ENCODE assay signal across 8 cellular contexts in genomic region chr12:68863886-68864454, GRCh38. TPM values are rescaled to one million over a fixed set of nuclear protein-coding genes. Genes with fewer than 3 reads are reported as not detected.
DNase-seq lines count a peak whose midpoint lies in the region; ATAC-seq and TF ChIP-seq lines count a peak whose summit lies in the region.
"Not testable (repeated sequence)": the region's sequence is repeated elsewhere in the genome, so short reads cannot be mapped to it uniquely, and the experiment has no call there.

No MANE protein-coding gene starts in this region.

- not testable (repeated sequence) for H3K4me1 Mint-ChIP-seq in MCF 10A (ENCODE audit: insufficient read depth, unreplicated experiment)

- WGBS in sigmoid colon, 2 donors: 75 to 81% methylated on average over 8 of the region's 8 CpGs

- not testable (repeated sequence) for H3K27ac ChIP-seq in SK-N-MC, sigmoid colon

- TF ChIP-seq EP300 in sigmoid colon (IDR thresholded peaks at IDR 0.05): not testable (repeated sequence)

- DNase-seq in BJ (ENCODE audit: low read depth); sigmoid colon: not testable (repeated sequence)
- DNase-seq in NCI-H2107 (lab: John Stamatoyannopoulos, UW) (peak; percentile 35), SK-N-MC (ENCODE audit: low read depth, low spot score) (peak; percentile 48), MCF 10A (ENCODE audit: unreplicated experiment) (peak; percentile 75), iPS-NIHi11 (ENCODE audit: low spot score) (peak; percentile 35)

- not testable (repeated sequence) for H3K27me3 Mint-ChIP-seq in MCF 10A (ENCODE audit: insufficient read depth, unreplicated experiment)

- intact Hi-C loops in MCF 10A (cut with micrococcal nuclease): loop anchor here (1.0 to 5.0 kb wide), 3 partner anchors 206 to 388 kb away; no protein-coding TSS in a partner anchor
- intact Hi-C loops in sigmoid colon (cut with DNase I): loop anchor here (2.0 kb wide), 1 partner anchor 207 kb away; no protein-coding TSS in a partner anchor

- TF ChIP-seq POLR2A in sigmoid colon (IDR thresholded peaks at IDR 0.05): not testable (repeated sequence)

- peaks cover 25% of the 10 kb centered on the region for H3K36me3 Mint-ChIP-seq in MCF 10A (ENCODE audit: insufficient read depth, unreplicated experiment)

- ATAC-seq in GM18907 (IDR thresholded peaks at IDR 0.05; ENCODE audit: unreplicated experiment) (peak; percentile 73), HG03439 (IDR thresholded peaks at IDR 0.05; ENCODE audit: unreplicated experiment) (peak; percentile 63)

- BruUV-seq in MCF 10A (replicated peaks; lab: Mats Ljungman, UMichigan): not testable (repeated sequence)

- H3K9ac ChIP-seq in SK-N-MC (ENCODE audit: insufficient read length): not testable (repeated sequence)

- not testable (repeated sequence) for H3K27me3 ChIP-seq in BJ (ENCODE audit: control insufficient read depth, insufficient read depth, low read length); sigmoid colon

- H3K4me3 ChIP-seq in BJ (ENCODE audit: low read depth, low read length); sigmoid colon: not testable (repeated sequence)
- H3K4me3 ChIP-seq in SK-N-MC: peak overlapping the region; percentile 3; the same call in 1 of the 2 replicates

- not testable (repeated sequence) for H3K27ac Mint-ChIP-seq in MCF 10A (ENCODE audit: low read depth, unreplicated experiment)

- POLR2A ChIA-PET in BJ (lab: Charles Lee); MCF 10A (lab: Yijun Ruan, JAX): not testable (repeated sequence)

- H3K4me3 Mint-ChIP-seq in MCF 10A (ENCODE audit: unreplicated experiment): not testable (repeated sequence)

- not testable (repeated sequence) for H3K36me3 ChIP-seq in BJ (ENCODE audit: control insufficient read depth, insufficient read depth, low read length); SK-N-MC (ENCODE audit: insufficient read depth, low read length); sigmoid colon

- not testable (repeated sequence) for H3K9me3 ChIP-seq in SK-N-MC (ENCODE audit: low read depth, low read length); sigmoid colon

- H3K4me1 ChIP-seq in sigmoid colon: not testable (repeated sequence)

- not testable (repeated sequence) for H3K9me3 Mint-ChIP-seq in MCF 10A (ENCODE audit: unreplicated experiment)

- TF ChIP-seq CTCF in BJ (IDR thresholded peaks at IDR 0.05; ENCODE audit: insufficient read depth, low read depth, low read length) (peak; percentile 53), MCF 10A (IDR thresholded peaks at IDR 0.05; ENCODE audit: unreplicated experiment) (peak; percentile 40), sigmoid colon (IDR thresholded peaks at IDR 0.05) (peak in 3 of 4 experiments; percentile 18 to 42 (median 27))

- CTCF ChIA-PET in BJ (lab: Yijun Ruan, JAX): interaction anchor here (0.8 to 1.5 kb wide), 5 partner anchors 8 to 211 kb away, joined by 3 to 6 read pairs (median 4); no protein-coding TSS in a partner anchor
- CTCF ChIA-PET in MCF 10A (lab: Yijun Ruan, JAX): not testable (repeated sequence)

RNA-seq across cellular contexts. Expression of gene MDM2, which starts 56.0 kb away (rescaled TPM):
- polyA plus RNA-seq in BJ (2011; rRNA removed) (15.1 and 34.6 TPM in 2 replicates), sigmoid colon (10 to 100 TPM in 2 of 3 donors, 1 to 10 TPM in 1; 6.0 to 34.5 (median 20.8) TPM)
- polyA minus RNA-seq in BJ (2011; rRNA and poly(A)+ RNA removed): 102 and 103 TPM in 2 replicates
- total RNA-seq in MCF 10A (2022) (353 and 383 TPM in 2 replicates), sigmoid colon (10 to 100 TPM; 44.2 to 55.4 (median 47.8) TPM)
